In genomic region chr10:76456190-76456589, GRCh38 we compare ENCODE assay signal across 1 cellular context.
TF ChIP-seq lines count a peak whose summit lies in the region.

No MANE protein-coding gene starts in this region.

TF ChIP-seq in HepG2, 621 proteins besides CTCF, POLR2A, EP300 and RAD21:
- TF ChIP-seq ZNF407 (CRISPR knock-in tag; IDR thresholded peaks at IDR 0.05; ENCODE audit: not compliant biosample characterization) = no peak
- TF ChIP-seq, protein P1, sequence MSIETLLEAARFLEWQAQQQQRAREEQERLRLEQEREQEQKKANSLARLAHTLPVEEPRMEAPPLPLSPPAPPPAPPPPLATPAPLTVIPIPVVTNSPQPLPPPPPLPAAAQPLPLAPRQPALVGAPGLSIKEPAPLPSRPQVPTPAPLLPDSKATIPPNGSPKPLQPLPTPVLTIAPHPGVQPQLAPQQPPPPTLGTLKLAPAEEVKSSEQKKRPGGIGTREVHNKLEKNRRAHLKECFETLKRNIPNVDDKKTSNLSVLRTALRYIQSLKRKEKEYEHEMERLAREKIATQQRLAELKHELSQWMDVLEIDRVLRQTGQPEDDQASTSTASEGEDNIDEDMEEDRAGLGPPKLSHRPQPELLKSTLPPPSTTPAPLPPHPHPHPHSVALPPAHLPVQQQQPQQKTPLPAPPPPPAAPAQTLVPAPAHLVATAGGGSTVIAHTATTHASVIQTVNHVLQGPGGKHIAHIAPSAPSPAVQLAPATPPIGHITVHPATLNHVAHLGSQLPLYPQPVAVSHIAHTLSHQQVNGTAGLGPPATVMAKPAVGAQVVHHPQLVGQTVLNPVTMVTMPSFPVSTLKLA (IDR thresholded peaks at IDR 0.05) = peak; percentile 63
- TF ChIP-seq STAG1 (CRISPR knock-in tag; IDR thresholded peaks at IDR 0.05) = no peak
- TF ChIP-seq MTA3 (CRISPR knock-in tag; IDR thresholded peaks at IDR 0.05) = no peak
- no peak for TF ChIP-seq NR0B2 (CRISPR knock-in tag; IDR thresholded peaks at IDR 0.05)
